Comparison of ENCODE assay signal across 9 cellular contexts in the genomic region with DNA sequence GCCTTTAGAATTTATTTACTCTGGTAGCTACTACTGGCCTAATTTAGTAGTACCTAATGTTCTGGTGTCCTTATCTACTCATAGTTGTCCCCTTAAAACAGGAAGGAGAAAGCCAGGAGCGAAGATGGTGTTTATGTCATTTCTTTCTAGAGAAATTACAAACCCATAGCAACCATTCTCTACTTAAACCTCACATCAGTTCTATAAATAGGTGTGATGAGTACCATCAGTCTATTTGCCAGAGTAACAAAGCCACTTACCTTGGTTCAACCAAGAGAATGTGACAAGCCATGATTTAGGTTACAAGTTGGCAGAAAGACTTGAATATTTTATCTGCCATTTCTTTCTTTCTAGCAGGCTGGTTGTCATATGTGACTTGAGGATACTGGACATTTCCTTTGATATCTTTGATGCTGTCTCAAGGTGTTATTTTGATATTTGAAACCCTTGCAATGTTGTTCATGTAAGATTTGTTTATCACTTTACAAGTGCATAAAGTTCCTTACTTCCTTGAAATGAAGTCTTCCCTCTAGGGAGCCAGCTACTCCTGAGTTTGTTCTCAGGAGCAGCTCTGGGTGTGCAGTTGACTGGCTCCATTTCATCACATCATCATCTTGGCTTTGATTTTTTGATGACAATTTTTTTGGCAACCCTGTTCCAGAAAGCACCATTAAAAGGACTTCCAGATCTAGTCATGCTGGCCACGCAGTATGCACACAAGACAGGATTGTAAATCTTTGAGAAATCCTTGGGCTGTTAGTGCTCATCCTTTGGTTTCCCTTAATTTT.
DNase-seq lines count a peak whose midpoint lies in the region; ATAC-seq, FAIRE-seq and TF ChIP-seq lines count a peak whose summit lies in the region.
"Had no signal": no experiment of that assay in that cellular context is flagged by ENCODE, and none has a peak within 500 bp of the region (broad histone marks: within the 10 kb centered on the region; RNA-seq: fewer than 3 reads in every experiment).

No MANE protein-coding gene starts in this region.

- no peaks in the 10 kb centered on the region for H3K27me3 ChIP-seq in right atrium auricular region
- H3K27me3 ChIP-seq in prostate gland (replicated peaks; ENCODE audit: insufficient read depth), result no peaks in the 10 kb centered on the region

- H3K27ac ChIP-seq in right atrium auricular region (peak overlapping the region; percentile 23 to 49), prostate gland (no peak overlapping the region)

- intact Hi-C loops in prostate gland (cut with DNase I), result loop anchor here (5.0 kb wide), 1 partner anchor 85 kb away; no protein-coding TSS in a partner anchor

- H3K4me1 ChIP-seq in right atrium auricular region, result peaks cover 0 to 53% of the 10 kb centered on the region in 2 donors
- H3K4me1 ChIP-seq in prostate gland (replicated peaks), result no peaks in the 10 kb centered on the region

- TF ChIP-seq CTCF in right atrium auricular region (IDR thresholded peaks at IDR 0.05), result no peak
- TF ChIP-seq CTCF in prostate gland (IDR thresholded peaks at IDR 0.05), result no peak

- no peak for DNase-seq in GM12891 (ENCODE audit: insufficient read length, low spot score)
- no peak for DNase-seq in right atrium auricular region (ENCODE audit: low spot score)
- DNase-seq in NCI-H2107 (lab: John Stamatoyannopoulos, UW), result no peak
- no peak for DNase-seq in prostate gland (ENCODE audit: low spot score)
- DNase-seq in NCI-H446 treated with DMSO at 0.1 percent for 48 hours (lab: John Stamatoyannopoulos, UW), result no peak
- no peak for DNase-seq in frontal cortex (ENCODE audit: low spot score in 2 of 2)
- DNase-seq: Calu3 had no signal

- TF ChIP-seq POLR2A in GM12891 (IDR thresholded peaks at IDR 0.05; ENCODE audit: low read depth, low read length) (peak; percentile 50; the same call in 1 of the 2 replicates), prostate gland (IDR thresholded peaks at IDR 0.05) (no peak)

- no peaks in the 10 kb centered on the region for H3K36me3 ChIP-seq in right atrium auricular region
- H3K36me3 ChIP-seq in prostate gland, result no peaks in the 10 kb centered on the region

- ATAC-seq in GM21423 (IDR thresholded peaks at IDR 0.05; ENCODE audit: unreplicated experiment) (peak; percentile 31), HG03521 (IDR thresholded peaks at IDR 0.05; ENCODE audit: unreplicated experiment) (peak; percentile 41)

- H3K4me3 ChIP-seq in right atrium auricular region, result no peak overlapping the region
- H3K4me3 ChIP-seq in prostate gland, result no peak overlapping the region

- 75% methylated on average over 2 of the region's 2 CpGs for whole genome bisulfite sequencing in prostate gland

- no peak for FAIRE-seq in GM12891 (lab: Jason Lieb, UNC)
- FAIRE-seq in frontal cortex (lab: Jason Lieb, UNC), result no peak

- H3K9me3 ChIP-seq in right atrium auricular region, result no peaks in the 10 kb centered on the region
- no peaks in the 10 kb centered on the region for H3K9me3 ChIP-seq in prostate gland

TF ChIP-seq in GM12891, 5 proteins besides CTCF, POLR2A, EP300 and RAD21:
- TF ChIP-seq POLR2AphosphoS5 (IDR thresholded peaks at IDR 0.05; ENCODE audit: low read depth, low read length) (peak; percentile 67), TAF1 (IDR thresholded peaks at IDR 0.05; ENCODE audit: low read depth, low read length) (no peak)

Comparison
In these comparisons a context has a peak if more than half of its experiments do, and no peak if none do; other contexts are left out.
1. H3K27ac ChIP-seq: peak in right atrium auricular region (2 of 2); none in prostate gland (0 of 2).